Comparison of ENCODE assay signal across 8 cellular contexts in genomic region chr4:16443504-16444088, GRCh38.
DNase-seq lines count a peak whose midpoint lies in the region; ATAC-seq and TF ChIP-seq lines count a peak whose summit lies in the region.

No MANE protein-coding gene starts in this region.

- H3K4me3 ChIP-seq in AG04450 (ENCODE audit: low read depth, low read length) = no peak overlapping the region
- H3K4me3 ChIP-seq in fibroblast of lung (replicated peaks in 1 of 4; ENCODE audit: control extremely low read depth in 1 of 4, insufficient read depth in 1 of 4, low read depth in 3 of 4, low read length in 4 of 4) = no peak overlapping the region

- no peaks in the 10 kb centered on the region for H3K36me3 ChIP-seq in fibroblast of lung (ENCODE audit: control insufficient read depth, insufficient read depth, low read length)

- H3K4me2 ChIP-seq in fibroblast of lung (ENCODE audit: extremely low read depth, insufficient read depth, low read length) = no peak overlapping the region

- no peak overlapping the region for H3K27ac ChIP-seq in AG04450 (ENCODE audit: low read depth, low read length)
- H3K27ac ChIP-seq in fibroblast of lung (ENCODE audit: insufficient read depth, low read length) = no peak overlapping the region

- DNase-seq in AG04450 (ENCODE audit: low read depth, low spot score) (peak; percentile 8), OCI-M1 (lab: John Stamatoyannopoulos, UW) (peak; percentile 53), fibroblast of lung (ENCODE audit: low read depth in 2 of 2) (peak; percentile 45 to 55), putamen (ENCODE audit: low spot score) (peak; percentile 1), glomerular visceral epithelial cell (ENCODE audit: extremely low spot score) (no peak), middle frontal gyrus (ENCODE audit: extremely low spot score, low spot score) (no peak)

- H3K27me3 ChIP-seq in AG04450 (ENCODE audit: control insufficient read depth, insufficient read depth, low read length) = peaks cover 7% of the 10 kb centered on the region
- no peaks in the 10 kb centered on the region for H3K27me3 ChIP-seq in fibroblast of lung (ENCODE audit: control insufficient read depth, insufficient read depth, low read length)

- H3K79me2 ChIP-seq in fibroblast of lung (ENCODE audit: control insufficient read depth, insufficient read depth, low read length) = no peaks in the 10 kb centered on the region

- POLR2A ChIA-PET in AG04450 (lab: Yijun Ruan, JAX) = no interaction called here

- H3K9me3 ChIP-seq in AG04450 (ENCODE audit: control insufficient read depth, insufficient read depth, low read length) (no peaks in the 10 kb centered on the region), fibroblast of lung (ENCODE audit: control insufficient read depth, insufficient read depth, low read depth, low read length) (no peaks in the 10 kb centered on the region)

- no peaks in the 10 kb centered on the region for H3K4me1 ChIP-seq in fibroblast of lung (ENCODE audit: control insufficient read depth, extremely low read depth, insufficient read depth, low read length)

- CTCF ChIA-PET in AG04450 (lab: Charles Lee) = interaction anchor here (0.6 to 3.0 kb wide), 22 partner anchors 9 to 1029 kb away, joined by 3 to 37 read pairs (median 4); no protein-coding TSS in a partner anchor

- no peaks in the 10 kb centered on the region for H4K20me1 ChIP-seq in fibroblast of lung (ENCODE audit: control insufficient read depth, extremely low read depth, insufficient read depth, low read length)

- TF ChIP-seq CTCF in AG04450 (IDR thresholded peaks at IDR 0.05; ENCODE audit: low read depth, low read length) = peak; percentile 75
- TF ChIP-seq CTCF in GM12874 (IDR thresholded peaks at IDR 0.05; ENCODE audit: insufficient read depth, low read depth, low read length) = peak; percentile 61
- peak; percentile 63 to 72 for TF ChIP-seq CTCF in fibroblast of lung (conservative IDR thresholded peaks at IDR 0.05 in 1 of 2, IDR thresholded peaks at IDR 0.05 in 1 of 2; ENCODE audit: low read depth in 1 of 2, low read length in 2 of 2)

- no peak overlapping the region for H2AFZ ChIP-seq in fibroblast of lung (ENCODE audit: low read length)

- no peak overlapping the region for H3K9ac ChIP-seq in fibroblast of lung (ENCODE audit: insufficient read depth, low read length)

- peak; percentile 73 for ATAC-seq in HG02852 (IDR thresholded peaks at IDR 0.05; ENCODE audit: unreplicated experiment)

Comparison
In these comparisons a context has a peak if more than half of its experiments do, and no peak if none do; other contexts are left out.
1. DNase-seq: peak in AG04450 (single experiment), OCI-M1 (single experiment), fibroblast of lung (2 of 2) and putamen (single experiment); none in glomerular visceral epithelial cell (single experiment) and middle frontal gyrus (single experiment).
2. Peak in every context shown above with its lines, with median percentiles within 50 percentile points of each other: CTCF ChIP-seq.